In the genomic region with DNA sequence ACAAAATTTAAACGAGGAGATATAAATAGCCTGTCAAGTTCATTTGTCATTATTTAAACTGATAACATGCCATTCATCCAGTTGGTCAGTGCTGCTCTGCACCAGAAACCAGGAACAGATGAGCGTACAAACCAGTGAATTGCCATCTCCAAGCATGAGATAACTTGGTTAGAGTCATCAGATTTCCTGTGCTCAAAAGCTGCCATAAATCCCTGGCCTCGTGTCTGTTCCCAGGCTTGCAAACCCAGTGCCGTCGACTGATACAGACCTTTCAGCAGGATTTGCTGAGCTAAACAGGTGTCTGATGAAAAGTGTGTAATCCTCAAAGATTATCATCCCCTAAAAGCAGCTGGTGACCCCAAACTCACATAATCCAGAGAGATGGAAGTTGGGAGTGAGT, we compare ENCODE assay signal across 29 cellular contexts.
DNase-seq lines count a peak whose midpoint lies in the region; ATAC-seq and TF ChIP-seq lines count a peak whose summit lies in the region.
"Had no signal": no experiment of that assay in that cellular context is flagged by ENCODE, and none has a peak within 500 bp of the region (broad histone marks: within the 10 kb centered on the region; RNA-seq: fewer than 3 reads in every experiment).

No MANE protein-coding gene starts in this region.

- H3K4me1 Mint-ChIP-seq in CD4-positive, alpha-beta T cell (ENCODE audit: low read depth), result peaks cover 56% of the 10 kb centered on the region
- H3K4me1 Mint-ChIP-seq in T-helper 17 cell, result peaks cover 27% of the 10 kb centered on the region
- H3K4me1 Mint-ChIP-seq in immature natural killer cell, result peaks cover 84 to 88% of the 10 kb centered on the region in 2 donors

- H3K36me3 Mint-ChIP-seq in CD4-positive, alpha-beta T cell (ENCODE audit: low read depth), result peaks cover 61% of the 10 kb centered on the region
- H3K36me3 Mint-ChIP-seq in T-helper 17 cell (ENCODE audit: low read depth) (no peaks in the 10 kb centered on the region), immature natural killer cell (peaks cover 15 to 28% (median 24%) of the 10 kb centered on the region in 3 donors)

- H3K27ac Mint-ChIP-seq in CD4-positive, alpha-beta T cell, result peak overlapping the region; percentile 84
- H3K27ac Mint-ChIP-seq in T-helper 17 cell (peak overlapping the region; percentile 92), immature natural killer cell (peak overlapping the region; percentile 73 to 96 (median 90))
- H3K27ac Mint-ChIP-seq: stimulated activated naive B cell treated with anti-CD40 and anti-IgM and Interleukin-4, amounts not matched to agents 10 μg/mL and 1 μg/mL and 100 μg/mL, for 72 hours had no signal

- intact Hi-C loops in CD4-positive, alpha-beta T cell (cut with DNase I, micrococcal nuclease), result loop anchor here (5.0 to 10.0 kb wide), 2 partner anchors 188 to 191 kb away; partner anchors contain the start of gene KAT6B (in 2 of the 2)

- ATAC-seq in CD4-positive, alpha-beta T cell (ENCODE audit: poor library complexity), result no peak
- no peak for ATAC-seq in T-helper 17 cell
- ATAC-seq: HCT116; stimulated activated naive B cell treated with anti-CD40 and anti-IgM and Interleukin-4, amounts not matched to agents 10 μg/mL and 1 μg/mL and 100 μg/mL, for 72 hours; upper lobe of right lung had no signal

- H3K27me3 ChIP-seq in CD4-positive, alpha-beta T cell (ENCODE audit: control insufficient read depth, insufficient read depth, low read length), result no peaks in the 10 kb centered on the region
- H3K27me3 ChIP-seq: cardiac muscle cell, colonic mucosa, heart left ventricle, Peyer's patch, sigmoid colon, upper lobe of right lung had no signal

- no peak overlapping the region for H3K27ac ChIP-seq in CD4-positive, alpha-beta T cell (ENCODE audit: low read depth, low read length)
- H3K27ac ChIP-seq: cardiac muscle cell, colonic mucosa, HL-60, Peyer's patch, prostate gland, upper lobe of right lung had no signal

- H3K9me3 ChIP-seq in CD4-positive, alpha-beta T cell (ENCODE audit: control insufficient read depth, low read length), result no peaks in the 10 kb centered on the region
- no peaks in the 10 kb centered on the region for H3K9me3 ChIP-seq in T-helper 17 cell (ENCODE audit: control insufficient read depth, low read length, poor library complexity, severe bottlenecking)
- H3K9me3 ChIP-seq: colonic mucosa, heart left ventricle, Peyer's patch, prostate gland, sigmoid colon, upper lobe of right lung had no signal

- in situ Hi-C loops in G401 (cut with HindIII; ENCODE audit: low sequenced_read_pairs), result no loop called here

- CTCF ChIA-PET in CD4-positive, alpha-beta T cell (lab: Charles Lee), result no interaction called here

- POLR2A ChIA-PET in CD4-positive, alpha-beta T cell (lab: Charles Lee), result no interaction called here

- H3K4me3 Mint-ChIP-seq in CD4-positive, alpha-beta T cell, result no peak overlapping the region
- H3K4me3 Mint-ChIP-seq in T-helper 17 cell, result no peak overlapping the region
- peak overlapping the region; percentile 38 to 81 (median 69) for H3K4me3 Mint-ChIP-seq in immature natural killer cell
- H3K4me3 Mint-ChIP-seq: stimulated activated naive B cell treated with anti-CD40 and anti-IgM and Interleukin-4, amounts not matched to agents 10 μg/mL and 1 μg/mL and 100 μg/mL, for 72 hours had no signal

- TF ChIP-seq CTCF in CD4-positive, alpha-beta T cell (IDR thresholded peaks at IDR 0.05), result no peak

- H3K27me3 Mint-ChIP-seq in CD4-positive, alpha-beta T cell, result no peaks in the 10 kb centered on the region
- H3K27me3 Mint-ChIP-seq in T-helper 17 cell (no peaks in the 10 kb centered on the region), immature natural killer cell (ENCODE audit: low read depth in 3 of 3) (peaks cover 0 to 9% (median 5%) of the 10 kb centered on the region in 3 donors)
- H3K27me3 Mint-ChIP-seq: stimulated activated naive B cell treated with anti-CD40 and anti-IgM and Interleukin-4, amounts not matched to agents 10 μg/mL and 1 μg/mL and 100 μg/mL, for 72 hours had no signal

- H3K9me3 Mint-ChIP-seq in CD4-positive, alpha-beta T cell, result no peaks in the 10 kb centered on the region
- H3K9me3 Mint-ChIP-seq in immature natural killer cell, result no peaks in the 10 kb centered on the region
- H3K9me3 Mint-ChIP-seq: stimulated activated naive B cell treated with anti-CD40 and anti-IgM and Interleukin-4, amounts not matched to agents 10 μg/mL and 1 μg/mL and 100 μg/mL, for 72 hours had no signal

- no peak for DNase-seq in CD4-positive, alpha-beta T cell
- DNase-seq in G401 (ENCODE audit: low spot score), result peak; percentile 34
- DNase-seq in T-helper 17 cell, result no peak
- DNase-seq in immature natural killer cell, result no peak
- no peak for DNase-seq in NCI-H1417 (lab: John Stamatoyannopoulos, UW)
- DNase-seq in mucosa of gallbladder (ENCODE audit: low spot score), result no peak
- no peak for DNase-seq in stimulated activated CD4-positive, alpha-beta T cell treated with anti-CD3 and anti-CD28 coated beads, Interleukin-4, amount 100 ng/mL, for 4 hours
- no peak for DNase-seq in hepatic stellate cell (ENCODE audit: low spot score)
- DNase-seq: activated CD4-positive, alpha-beta T cell treated with anti-CD3 and anti-CD28 coated beads for 1 hour; activated CD8-positive, alpha-beta memory T cell treated with anti-CD3 and anti-CD28 coated beads for 24 hours; activated naive CD4-positive, alpha-beta T cell treated with Interleukin-2 at 50 U/mL for 16 hours; aorta; C1 segment of cervical spinal cord; colonic mucosa; effector CD8-positive, alpha-beta T cell; erythroblast; heart left ventricle; NCI-H1694; NCI-H510A treated with DMSO at 0.1 percent for 48 hours; Peyer's patch; SIG-M5; sigmoid colon; stimulated activated CD4-positive, alpha-beta T cell treated with anti-CD3 and anti-CD28 coated beads, Interleukin-4, amount 100 ng/mL, for 24 hours; stimulated activated naive B cell treated with anti-CD40 and anti-IgM and Interleukin-4, amounts not matched to agents 10 μg/mL and 1 μg/mL and 100 μg/mL, for 72 hours; upper lobe of right lung had no signal

Comparison
In these comparisons a context has a peak if more than half of its experiments do, and no peak if none do; other contexts are left out.
1. H3K4me3 Mint-ChIP-seq: peak in immature natural killer cell (5 of 5); none in CD4-positive, alpha-beta T cell (single experiment) and T-helper 17 cell (single experiment).
2. Peak in every context shown above with its lines, with median percentiles within 50 percentile points of each other: H3K27ac Mint-ChIP-seq.